Comparison of ENCODE assay signal across 18 cellular contexts in genomic region chr12:47965581-47965980, GRCh38. TPM values are rescaled to one million over a fixed set of nuclear protein-coding genes. Genes with fewer than 3 reads are reported as not detected.
DNase-seq lines count a peak whose midpoint lies in the region; ATAC-seq, FAIRE-seq and TF ChIP-seq lines count a peak whose summit lies in the region.
"Had no signal": no experiment of that assay in that cellular context is flagged by ENCODE, and none has a peak within 500 bp of the region (broad histone marks: within the 10 kb centered on the region; RNA-seq: fewer than 3 reads in every experiment).

No MANE protein-coding gene starts in this region.

- no peaks in the 10 kb centered on the region for H3K9me1 ChIP-seq in endothelial cell of umbilical vein (replicated peaks; ENCODE audit: control insufficient read depth, extremely low read depth, insufficient read depth, low read length)

- no peaks in the 10 kb centered on the region for H3K27me3 ChIP-seq in left ventricle myocardium inferior (ENCODE audit: low read depth)
- H3K27me3 ChIP-seq in heart left ventricle, result no peaks in the 10 kb centered on the region
- peaks cover 0 to 4% of the 10 kb centered on the region in 2 experiments for H3K27me3 ChIP-seq in endothelial cell of umbilical vein (ENCODE audit: control insufficient read depth in 2 of 2, insufficient read depth in 2 of 2, low read length in 2 of 2)
- no peaks in the 10 kb centered on the region for H3K27me3 ChIP-seq in breast epithelium
- H3K27me3 ChIP-seq: foreskin keratinocyte, suprapubic skin had no signal

- dilution Hi-C loops in endothelial cell of umbilical vein (cut with MboI; ENCODE audit: extremely low pct_ligation_motif_present, low sequenced_read_pairs), result no loop called here

- DNase-seq in left ventricle myocardium inferior (no peak), heart left ventricle (no peak), OCI-LY7 (ENCODE audit: low spot score) (no peak), endothelial cell of umbilical vein (ENCODE audit: low read depth, low spot score) (peak; percentile 8), type B pancreatic cell (ENCODE audit: extremely low spot score, unreplicated experiment) (no peak), breast epithelium (ENCODE audit: low spot score in 2 of 2) (no peak)
- DNase-seq: activated CD4-positive, alpha-beta T cell treated with anti-CD3 and anti-CD28 coated beads, Interleukin-2, amount 50 U/mL, for 4 hours; foreskin keratinocyte; NCI-H526 treated with DMSO at 0.1 percent for 48 hours; SK-N-SH; stimulated activated CD4-positive, alpha-beta T cell treated with anti-CD3 and anti-CD28 coated beads, Interleukin-4, amount 100 ng/mL, for 1 hour had no signal

- H3K9ac ChIP-seq in endothelial cell of umbilical vein (replicated peaks; ENCODE audit: extremely low read depth, insufficient read depth, low read length), result no peak overlapping the region
- H3K9ac ChIP-seq: SK-N-SH had no signal

- H3K9me3 ChIP-seq in left ventricle myocardium inferior (replicated peaks), result no peaks in the 10 kb centered on the region
- no peaks in the 10 kb centered on the region for H3K9me3 ChIP-seq in heart left ventricle
- H3K9me3 ChIP-seq in OCI-LY7 (ENCODE audit: low read length), result no peaks in the 10 kb centered on the region
- no peaks in the 10 kb centered on the region for H3K9me3 ChIP-seq in endothelial cell of umbilical vein (replicated peaks; ENCODE audit: control insufficient read depth, insufficient read depth, low read length)
- no peaks in the 10 kb centered on the region for H3K9me3 ChIP-seq in breast epithelium
- H3K9me3 ChIP-seq: SK-N-SH, suprapubic skin had no signal

- peak overlapping the region; percentile 53 for H3K4me3 Mint-ChIP-seq in type B pancreatic cell

- H3K27me3 Mint-ChIP-seq in type B pancreatic cell, result peaks cover 7% of the 10 kb centered on the region

- H3K4me1 Mint-ChIP-seq in type B pancreatic cell (ENCODE audit: unreplicated experiment), result peaks cover 26% of the 10 kb centered on the region

- H4K20me1 ChIP-seq in OCI-LY7 (ENCODE audit: insufficient read depth, low read length), result no peaks in the 10 kb centered on the region
- H4K20me1 ChIP-seq in endothelial cell of umbilical vein (replicated peaks; ENCODE audit: control insufficient read depth, extremely low read depth, insufficient read depth, low read length), result no peaks in the 10 kb centered on the region

- no peaks in the 10 kb centered on the region for H3K9me2 ChIP-seq in OCI-LY7 (ENCODE audit: insufficient read depth, low read length)
- H3K9me2 ChIP-seq: SK-N-SH had no signal

- H3K79me2 ChIP-seq in OCI-LY7 (ENCODE audit: insufficient read depth, low read depth, low read length) (peaks cover 10% of the 10 kb centered on the region; the same call in 1 of the 2 replicates), endothelial cell of umbilical vein (ENCODE audit: control insufficient read depth, insufficient read depth, low read length) (no peaks in the 10 kb centered on the region)

- TF ChIP-seq POLR2A in heart left ventricle (IDR thresholded peaks at IDR 0.05), result no peak
- no peak for TF ChIP-seq POLR2A in endothelial cell of umbilical vein (IDR thresholded peaks at IDR 0.05; ENCODE audit: low read depth, low read length)
- TF ChIP-seq POLR2A in breast epithelium (IDR thresholded peaks at IDR 0.05), result no peak

- peak overlapping the region; percentile 42 for H3K27ac ChIP-seq in left ventricle myocardium inferior (replicated peaks)
- no peak overlapping the region for H3K27ac ChIP-seq in heart left ventricle
- H3K27ac ChIP-seq in OCI-LY7 (ENCODE audit: low read depth, low read length, poor library complexity, severe bottlenecking), result no peak overlapping the region
- no peak overlapping the region for H3K27ac ChIP-seq in endothelial cell of umbilical vein (ENCODE audit: insufficient read depth, low read depth, low read length)
- H3K27ac ChIP-seq in breast epithelium, result peak overlapping the region in 1 of 2 donors; percentile 38
- H3K27ac ChIP-seq: foreskin keratinocyte, suprapubic skin had no signal

- intact Hi-C loops in left ventricle myocardium inferior (cut with micrococcal nuclease) (no loop called here), heart left ventricle (cut with DNase I) (loop anchor here in 6 of 10 donors (10.0 kb wide), 4 partner anchors 59 to 251 kb away; partner anchors contain the start of gene ASB8 (in 1 of the 6)), OCI-LY7 (cut with micrococcal nuclease; ENCODE audit: unreplicated experiment) (loop anchor here (10.0 kb wide), 1 partner anchor 191 kb away; the partner anchor contains the start of gene SLC48A1), endothelial cell of umbilical vein (cut with micrococcal nuclease) (loop anchor here (10.0 kb wide), 1 partner anchor 649 kb away; no protein-coding TSS in a partner anchor), breast epithelium (cut with DNase I; ENCODE audit: low total_unique reads) (no loop called here)

- H2AFZ ChIP-seq in OCI-LY7 (ENCODE audit: low read length) (no peak overlapping the region), endothelial cell of umbilical vein (ENCODE audit: low read depth, low read length) (no peak overlapping the region)

- H3K4me1 ChIP-seq in left ventricle myocardium inferior (peaks cover 71% of the 10 kb centered on the region), heart left ventricle (peaks cover 0 to 52% (median 22%) of the 10 kb centered on the region in 12 donors), OCI-LY7 (ENCODE audit: insufficient read depth, low read length, poor library complexity, severe bottlenecking) (peaks cover 32% of the 10 kb centered on the region), endothelial cell of umbilical vein (ENCODE audit: control insufficient read depth, extremely low read depth, insufficient read depth, low read length) (peaks cover 7% of the 10 kb centered on the region), breast epithelium (no peaks in the 10 kb centered on the region)

- ATAC-seq in heart left ventricle (no peak), HG03469 (IDR thresholded peaks at IDR 0.05; ENCODE audit: unreplicated experiment) (no peak), HG03442 (IDR thresholded peaks at IDR 0.05; ENCODE audit: unreplicated experiment) (no peak)
- ATAC-seq: foreskin keratinocyte, left lobe of liver had no signal

- no peaks in the 10 kb centered on the region for H3K36me3 Mint-ChIP-seq in type B pancreatic cell

- POLR2A ChIA-PET in OCI-LY7 (lab: Charles Lee) (interaction anchor here (1.1 kb wide), 1 partner anchor 11 kb away, joined by 3 read pairs; no protein-coding TSS in a partner anchor), endothelial cell of umbilical vein (lab: Charles Lee) (no interaction called here)

- TF ChIP-seq CTCF in left ventricle myocardium inferior (IDR thresholded peaks at IDR 0.05; ENCODE audit: borderline replicate concordance) (no peak), heart left ventricle (IDR thresholded peaks at IDR 0.05) (no peak), OCI-LY7 (conservative IDR thresholded peaks at IDR 0.05; ENCODE audit: low read length) (no peak), endothelial cell of umbilical vein (IDR thresholded peaks at IDR 0.05; ENCODE audit: extremely low read depth in 1 of 2, insufficient read depth in 1 of 2, low read depth in 1 of 2, low read length in 2 of 2) (no peak), type B pancreatic cell (conservative IDR thresholded peaks at IDR 0.05) (no peak), breast epithelium (IDR thresholded peaks at IDR 0.05) (no peak)

- H3K4me2 ChIP-seq in OCI-LY7 (ENCODE audit: low read length) (peak overlapping the region; percentile 86), endothelial cell of umbilical vein (ENCODE audit: insufficient read depth, low read length) (no peak overlapping the region)
- H3K4me2 ChIP-seq: SK-N-SH had no signal

- BruUV-seq in OCI-LY7 (replicated peaks; lab: Mats Ljungman, UMichigan) (no TSS peak), endothelial cell of umbilical vein (replicated peaks; lab: Mats Ljungman, UMichigan) (no TSS peak)

- no peak overlapping the region for H3K27ac Mint-ChIP-seq in type B pancreatic cell

- H3K4me3 ChIP-seq in left ventricle myocardium inferior, result no peak overlapping the region
- no peak overlapping the region for H3K4me3 ChIP-seq in heart left ventricle
- no peak overlapping the region for H3K4me3 ChIP-seq in OCI-LY7 (ENCODE audit: low read depth, low read length, poor library complexity, severe bottlenecking)
- H3K4me3 ChIP-seq in endothelial cell of umbilical vein (replicated peaks in 1 of 3; ENCODE audit: insufficient read depth in 1 of 3, low read depth in 1 of 3, low read length in 3 of 3), result no peak overlapping the region
- no peak overlapping the region for H3K4me3 ChIP-seq in breast epithelium
- H3K4me3 ChIP-seq: suprapubic skin had no signal

- WGBS in heart left ventricle, 4 donors, result 72 to 83% (median 77%) methylated on average over 3 of the region's 3 CpGs

- H3K36me3 ChIP-seq in left ventricle myocardium inferior (no peaks in the 10 kb centered on the region), heart left ventricle (peaks cover 0 to 30% (median 8%) of the 10 kb centered on the region in 9 donors), OCI-LY7 (ENCODE audit: insufficient read depth, low read length) (peaks cover 47% of the 10 kb centered on the region), endothelial cell of umbilical vein (ENCODE audit: control insufficient read depth in 2 of 2, extremely low read depth in 1 of 2, insufficient read depth in 2 of 2, low read length in 2 of 2) (peaks cover 0 to 2% of the 10 kb centered on the region in 2 experiments), breast epithelium (no peaks in the 10 kb centered on the region)

- no peak for FAIRE-seq in endothelial cell of umbilical vein (lab: Jason Lieb, UNC)
- FAIRE-seq: astrocyte had no signal

- CTCF ChIA-PET in OCI-LY7 (lab: Charles Lee; ENCODE audit: unreplicated experiment), result interaction anchor here (1.1 kb wide), 1 partner anchor 11 kb away, joined by 3 read pairs; no protein-coding TSS in a partner anchor
- CTCF ChIA-PET in endothelial cell of umbilical vein (lab: Charles Lee), result interaction anchor here (0.6 to 5.9 kb wide), 4 partner anchors 12 to 217 kb away, joined by 5 to 56 read pairs (median 21); no protein-coding TSS in a partner anchor

- H3K9me3 Mint-ChIP-seq in type B pancreatic cell, result no peaks in the 10 kb centered on the region

RNA-seq across cellular contexts. Expression of gene TMEM106C, which starts 2.2 kb away (rescaled TPM):
- total RNA-seq in left ventricle myocardium inferior, result 48.1 TPM
- total RNA-seq in heart left ventricle, result 10 to 100 TPM; 39.3 to 66.6 (median 50.0) TPM
- 10 to 100 TPM; 23.0 to 63.9 TPM for polyA plus RNA-seq in heart left ventricle
- 158 and 182 TPM in 2 replicates for total RNA-seq in OCI-LY7 (2014; rRNA removed; shearing (Covaris generic))
- total RNA-seq in OCI-LY7 (2022), result 123 and 129 TPM in 2 replicates
- total RNA-seq in endothelial cell of umbilical vein, result 67.7 and 84.4 TPM in 2 replicates
- polyA plus RNA-seq in endothelial cell of umbilical vein, result 148 and 170 TPM in 2 replicates
- 146 and 159 TPM in 2 replicates for polyA plus RNA-seq in endothelial cell of umbilical vein (2011; cell fraction: cytosol; rRNA removed)
- polyA plus RNA-seq in endothelial cell of umbilical vein (2011; cell fraction: nucleus; rRNA removed), result 143 and 144 TPM in 2 replicates
- 61.0 and 104 TPM in 2 replicates for polyA plus RNA-seq in endothelial cell of umbilical vein (2012)
- 198 and 225 TPM in 2 replicates for polyA minus RNA-seq in endothelial cell of umbilical vein
- polyA minus RNA-seq in endothelial cell of umbilical vein (2011; cell fraction: cytosol; rRNA and poly(A)+ RNA removed), result 229 TPM
- polyA minus RNA-seq in endothelial cell of umbilical vein (2011; cell fraction: nucleus; rRNA and poly(A)+ RNA removed), result 33.3 and 50.5 TPM in 2 replicates
- 76.7 and 77.1 TPM in 2 replicates for total RNA-seq in type B pancreatic cell (ENCODE audit: low replicate concordance)
- 100 to 1,000 TPM in 1 of 3 donors, 10 to 100 TPM in 2; 35.2 to 131 (median 73.4) TPM for total RNA-seq in breast epithelium

RNA-seq across cellular contexts. Expression of gene COL2A1, which starts 38.7 kb away (rescaled TPM):
- total RNA-seq in left ventricle myocardium inferior, result not detected
- total RNA-seq in heart left ventricle, result under 1 TPM in 2 of 9 donors, not detected in 7; 0.05 to 0.39 TPM
- polyA plus RNA-seq in heart left ventricle, result under 1 TPM in 1 of 2 donors, not detected in 1; 0.04 TPM
- 0.03 TPM in 1 of 2 replicates, not detected in the other for total RNA-seq in OCI-LY7 (2014; rRNA removed; shearing (Covaris generic))
- 0.08 TPM in 1 of 2 replicates, not detected in the other for total RNA-seq in OCI-LY7 (2022)
- not detected in 2 replicates for total RNA-seq in endothelial cell of umbilical vein
- not detected in 2 replicates for polyA plus RNA-seq in endothelial cell of umbilical vein
- 0.04 TPM in 1 of 2 replicates, not detected in the other for polyA plus RNA-seq in endothelial cell of umbilical vein (2011; cell fraction: cytosol; rRNA removed)
- 0.03 and 0.04 TPM in 2 replicates for polyA plus RNA-seq in endothelial cell of umbilical vein (2011; cell fraction: nucleus; rRNA removed)
- not detected in 2 replicates for polyA plus RNA-seq in endothelial cell of umbilical vein (2012)
- 0.07 TPM in 1 of 2 replicates, not detected in the other for polyA minus RNA-seq in endothelial cell of umbilical vein
- polyA minus RNA-seq in endothelial cell of umbilical vein (2011; cell fraction: cytosol; rRNA and poly(A)+ RNA removed), result not detected
- polyA minus RNA-seq in endothelial cell of umbilical vein (2011; cell fraction: nucleus; rRNA and poly(A)+ RNA removed), result not detected in 2 replicates
- total RNA-seq in type B pancreatic cell (ENCODE audit: low replicate concordance), result 195 and 227 TPM in 2 replicates
- total RNA-seq in breast epithelium, result 1 to 10 TPM in 2 of 3 donors, not detected in 1; 1.6 to 3.2 TPM
- total RNA-seq: H4, LHCN-M2, suprapubic skin had no signal

Comparison
In these comparisons a context has a peak if more than half of its experiments do, and no peak if none do; other contexts are left out.
1. intact Hi-C loops: an anchor here in heart left ventricle (10.0 kb wide), OCI-LY7 (10.0 kb wide) and endothelial cell of umbilical vein (10.0 kb wide); none called in left ventricle myocardium inferior and breast epithelium.
2. RNA of gene COL2A1, which starts 38.7 kb away (total RNA-seq): 195 to 227 TPM in type B pancreatic cell; 1.6 to 3.2 TPM in breast epithelium, not detected in endothelial cell of umbilical vein, 0.03 to 0.08 TPM in OCI-LY7, not detected in left ventricle myocardium inferior (single experiment) and 0.05 to 0.39 TPM in heart left ventricle; every median in the first group is over 10 times any median in the second.